ENCODE assay signal across 8 cellular contexts in the genomic region with DNA sequence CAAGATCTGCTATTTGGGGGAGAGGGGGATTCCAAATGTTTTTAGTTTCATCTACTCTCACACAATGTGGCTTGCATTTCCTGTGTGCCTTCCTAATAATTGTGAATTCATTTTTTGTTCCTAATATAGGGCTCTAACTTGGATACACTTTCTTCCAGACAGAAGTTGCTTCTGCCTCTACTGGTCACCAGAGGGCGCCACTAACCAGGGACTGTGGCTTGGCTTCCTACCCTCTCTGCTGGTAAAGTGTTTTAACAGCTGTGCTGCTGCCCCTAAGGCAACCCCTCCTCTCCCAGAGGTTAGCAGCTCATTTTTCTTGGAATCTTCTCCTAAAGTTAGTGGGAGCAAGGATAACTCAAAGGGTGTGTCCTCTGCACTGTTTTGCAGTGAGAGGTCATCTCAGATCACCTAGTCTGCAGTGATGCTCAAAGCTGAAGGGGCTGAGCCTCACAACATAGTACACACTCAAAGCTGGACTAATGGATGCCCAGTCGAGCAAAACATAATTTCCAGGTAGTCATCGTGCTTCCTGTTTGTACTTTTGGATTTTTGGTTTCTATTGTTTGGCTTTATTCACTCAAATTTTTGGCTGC. TPM values are rescaled to one million over a fixed set of nuclear protein-coding genes. Genes with fewer than 3 reads are reported as not detected.
DNase-seq lines count a peak whose midpoint lies in the region.

No MANE protein-coding gene starts in this region.

- peaks cover 3% of the 10 kb centered on the region for H3K27me3 Mint-ChIP-seq in activated naive CD4-positive, alpha-beta T cell treated with anti-CD3 and anti-CD28 coated beads for 36 hours (ENCODE audit: low read depth)

- H3K9me3 Mint-ChIP-seq in activated naive CD4-positive, alpha-beta T cell treated with anti-CD3 and anti-CD28 coated beads for 36 hours = peaks cover 6% of the 10 kb centered on the region

- CTCF ChIA-PET in activated naive CD4-positive, alpha-beta T cell treated with anti-CD3 and anti-CD28 coated beads for 36 hours (lab: Charles Lee) = interaction anchor here (0.5 to 2.7 kb wide), 7 partner anchors 11 to 188 kb away, joined by 3 to 10 read pairs (median 4); no protein-coding TSS in a partner anchor

- H3K4me1 Mint-ChIP-seq in activated naive CD4-positive, alpha-beta T cell treated with anti-CD3 and anti-CD28 coated beads for 36 hours (ENCODE audit: low read depth) = no peaks in the 10 kb centered on the region

- intact Hi-C loops in activated naive CD4-positive, alpha-beta T cell treated with anti-CD3 and anti-CD28 coated beads for 36 hours (cut with micrococcal nuclease) = loop anchor here (10.0 kb wide), 1 partner anchor 195 kb away; no protein-coding TSS in a partner anchor

- H3K36me3 Mint-ChIP-seq in activated naive CD4-positive, alpha-beta T cell treated with anti-CD3 and anti-CD28 coated beads for 36 hours (ENCODE audit: low read depth) = peaks cover 2% of the 10 kb centered on the region

- DNase-seq in activated naive CD4-positive, alpha-beta T cell treated with anti-CD3 and anti-CD28 coated beads for 36 hours = peak; percentile 45
- DNase-seq in activated naive CD4-positive, alpha-beta T cell (lab: John Stamatoyannopoulos, UW) = no peak
- DNase-seq in NCI-H82 (lab: John Stamatoyannopoulos, UW) = peak; percentile 49
- DNase-seq in ecto neural progenitor cell (ENCODE audit: low spot score) = peak; percentile 60
- DNase-seq in stimulated activated CD8-positive, alpha-beta memory T cell treated with anti-CD3 and anti-CD28 coated beads, Interleukin-2, amount 100 ng/mL, for 48 hours (ENCODE audit: low read depth in 2 of 2) = peak; percentile 1 to 5
- DNase-seq in cortex of kidney (lab: John Stamatoyannopoulos, UW) = no peak
- no peak for DNase-seq in GM19238 (ENCODE audit: insufficient read length, low spot score)
- DNase-seq in GF-D8 (lab: John Stamatoyannopoulos, UW) = no peak

- H3K27ac Mint-ChIP-seq in activated naive CD4-positive, alpha-beta T cell treated with anti-CD3 and anti-CD28 coated beads for 36 hours = no peak overlapping the region

- no peak overlapping the region for H3K4me3 Mint-ChIP-seq in activated naive CD4-positive, alpha-beta T cell treated with anti-CD3 and anti-CD28 coated beads for 36 hours

RNA-seq across cellular contexts. Expression of gene PRSS54, which starts 5.0 kb away (rescaled TPM):
- not detected for total RNA-seq in activated naive CD4-positive, alpha-beta T cell treated with anti-CD3 and anti-CD28 coated beads for 36 hours

Comparison
In these comparisons a context has a peak if more than half of its experiments do, and no peak if none do; other contexts are left out.
1. DNase-seq: peak in activated naive CD4-positive, alpha-beta T cell treated with anti-CD3 and anti-CD28 coated beads for 36 hours (single experiment), NCI-H82 (single experiment), ecto neural progenitor cell (single experiment) and stimulated activated CD8-positive, alpha-beta memory T cell treated with anti-CD3 and anti-CD28 coated beads, Interleukin-2, amount 100 ng/mL, for 48 hours (2 of 2); none in activated naive CD4-positive, alpha-beta T cell (0 of 4), cortex of kidney (single experiment), GM19238 (single experiment) and GF-D8 (single experiment).